Comparison of ENCODE assay signal across 17 cellular contexts in the genomic region with DNA sequence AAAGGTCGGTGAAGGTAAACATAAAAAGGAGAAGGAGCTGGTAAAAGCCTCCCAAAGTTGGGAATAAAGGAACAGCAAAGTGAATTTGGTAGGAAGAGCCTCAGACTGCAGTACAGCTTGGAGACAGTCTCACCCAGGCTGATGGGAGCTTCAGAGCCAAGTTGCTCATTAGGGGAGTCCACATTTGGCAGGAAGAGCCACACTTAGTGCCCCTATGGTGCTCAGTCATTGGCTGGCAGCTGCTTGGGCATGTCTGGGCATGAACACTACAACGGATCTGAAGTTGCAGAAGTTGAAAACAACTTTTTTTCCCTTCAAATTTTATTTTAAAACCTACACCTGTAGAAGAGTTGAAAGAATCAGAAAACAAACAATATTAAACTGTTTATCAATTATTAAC.
DNase-seq lines count a peak whose midpoint lies in the region; ATAC-seq, FAIRE-seq and TF ChIP-seq lines count a peak whose summit lies in the region.
"Had no signal": no experiment of that assay in that cellular context is flagged by ENCODE, and none has a peak within 500 bp of the region (broad histone marks: within the 10 kb centered on the region; RNA-seq: fewer than 3 reads in every experiment).

No MANE protein-coding gene starts in this region.

- TF ChIP-seq EP300 in A549 (IDR thresholded peaks at IDR 0.05), result no peak

- intact Hi-C loops in heart right ventricle (cut with DNase I), result no loop called here

- H3K27me3 ChIP-seq in heart right ventricle, result no peaks in the 10 kb centered on the region
- H3K27me3 ChIP-seq: pancreas had no signal

- no peaks in the 10 kb centered on the region for H3K36me3 ChIP-seq in heart right ventricle
- H3K36me3 ChIP-seq: pancreas had no signal

- DNase-seq in A549 (ENCODE audit: low read depth in 1 of 2, low spot score in 1 of 2) (no peak), astrocyte of the spinal cord (ENCODE audit: low read depth, low spot score) (peak; percentile 2), heart right ventricle (no peak)
- DNase-seq: activated CD4-positive, alpha-beta memory T cell treated with anti-CD3 and anti-CD28 coated beads, Interleukin-2, amount 10 ng/mL, durations not matched to agents 7 days and 5 days; activated naive CD4-positive, alpha-beta T cell treated with anti-CD3 and anti-CD28 coated beads, Interleukin-2, amount 50 U/mL, for 16 hours; glutamatergic neuron; NCI-H524; pancreas; stimulated activated naive CD4-positive, alpha-beta T cell treated with Interleukin-2 at 50 U/mL for 16 hours; SW 1271 had no signal

- CTCF ChIA-PET in A549 (lab: Yijun Ruan, JAX), result no interaction called here

- no peak for TF ChIP-seq RAD21 in A549 (conservative IDR thresholded peaks at IDR 0.05 in 1 of 2, IDR thresholded peaks at IDR 0.05 in 1 of 2)

- H3K4me3 ChIP-seq in A549, result no peak overlapping the region
- H3K4me3 ChIP-seq in astrocyte of the spinal cord (ENCODE audit: low read depth, low read length), result no peak overlapping the region
- no peak overlapping the region for H3K4me3 ChIP-seq in heart right ventricle
- H3K4me3 ChIP-seq: K562, pancreas had no signal

- in situ Hi-C loops in astrocyte of the spinal cord (cut with HindIII; ENCODE audit: low sequenced_read_pairs), result no loop called here

- H3K4me1 ChIP-seq in A549 (no peaks in the 10 kb centered on the region), heart right ventricle (no peaks in the 10 kb centered on the region)
- H3K4me1 ChIP-seq: pancreas had no signal

- H3K27ac ChIP-seq in A549 (peak overlapping the region; percentile 50 to 61; a peak in 5 of 6 replicates), heart right ventricle (no peak overlapping the region)
- H3K27ac ChIP-seq: pancreas had no signal

- WGBS in A549 (ENCODE audit: missing lambda C conversion rate), result 18% methylated on average over 2 of the region's 2 CpGs
- WGBS in heart right ventricle, 2 donors, result 69 to 76% methylated on average over 2 of the region's 2 CpGs

- TF ChIP-seq POLR2A in A549 (IDR thresholded peaks at IDR 0.05; ENCODE audit: low read length), result no peak

- no peak overlapping the region for H3K4me2 ChIP-seq in A549

- no peak for TF ChIP-seq CTCF in A549 (IDR thresholded peaks at IDR 0.05)
- no peak for TF ChIP-seq CTCF in astrocyte of the spinal cord (IDR thresholded peaks at IDR 0.05; ENCODE audit: low read depth, low read length)
- no peak for TF ChIP-seq CTCF in heart right ventricle (IDR thresholded peaks at IDR 0.05)

- ATAC-seq in A549 (no peak), GM18907 (IDR thresholded peaks at IDR 0.05; ENCODE audit: unreplicated experiment) (peak; percentile 64), HG03439 (IDR thresholded peaks at IDR 0.05; ENCODE audit: unreplicated experiment) (peak; percentile 56), HG03039 (IDR thresholded peaks at IDR 0.05; ENCODE audit: unreplicated experiment) (no peak), HG03354 (IDR thresholded peaks at IDR 0.05; ENCODE audit: poor library complexity, severe bottlenecking, unreplicated experiment) (no peak), heart right ventricle (no peak), HG03565 (IDR thresholded peaks at IDR 0.05; ENCODE audit: unreplicated experiment) (no peak)
- ATAC-seq: K562, pancreas had no signal

- FAIRE-seq in A549 (lab: Jason Lieb, UNC), result no peak
- FAIRE-seq: G401.6, K562, pancreas had no signal

- POLR2A ChIA-PET in A549 (lab: Yijun Ruan, JAX), result no interaction called here

- H3K9me3 ChIP-seq in A549 (no peaks in the 10 kb centered on the region; the same call in 2 of the 3 replicates), heart right ventricle (peaks cover 0 to 23% (median 0%) of the 10 kb centered on the region in 11 donors)
- H3K9me3 ChIP-seq: pancreas had no signal

TF ChIP-seq in A549, 52 proteins besides CTCF, POLR2A, EP300 and RAD21:
- no peak for TF ChIP-seq TP53 (CRISPR knock-in tag; IDR thresholded peaks at IDR 0.05)
- no peak for TF ChIP-seq EHF (CRISPR knock-in tag; IDR thresholded peaks at IDR 0.05)
- TF ChIP-seq, protein P1, sequence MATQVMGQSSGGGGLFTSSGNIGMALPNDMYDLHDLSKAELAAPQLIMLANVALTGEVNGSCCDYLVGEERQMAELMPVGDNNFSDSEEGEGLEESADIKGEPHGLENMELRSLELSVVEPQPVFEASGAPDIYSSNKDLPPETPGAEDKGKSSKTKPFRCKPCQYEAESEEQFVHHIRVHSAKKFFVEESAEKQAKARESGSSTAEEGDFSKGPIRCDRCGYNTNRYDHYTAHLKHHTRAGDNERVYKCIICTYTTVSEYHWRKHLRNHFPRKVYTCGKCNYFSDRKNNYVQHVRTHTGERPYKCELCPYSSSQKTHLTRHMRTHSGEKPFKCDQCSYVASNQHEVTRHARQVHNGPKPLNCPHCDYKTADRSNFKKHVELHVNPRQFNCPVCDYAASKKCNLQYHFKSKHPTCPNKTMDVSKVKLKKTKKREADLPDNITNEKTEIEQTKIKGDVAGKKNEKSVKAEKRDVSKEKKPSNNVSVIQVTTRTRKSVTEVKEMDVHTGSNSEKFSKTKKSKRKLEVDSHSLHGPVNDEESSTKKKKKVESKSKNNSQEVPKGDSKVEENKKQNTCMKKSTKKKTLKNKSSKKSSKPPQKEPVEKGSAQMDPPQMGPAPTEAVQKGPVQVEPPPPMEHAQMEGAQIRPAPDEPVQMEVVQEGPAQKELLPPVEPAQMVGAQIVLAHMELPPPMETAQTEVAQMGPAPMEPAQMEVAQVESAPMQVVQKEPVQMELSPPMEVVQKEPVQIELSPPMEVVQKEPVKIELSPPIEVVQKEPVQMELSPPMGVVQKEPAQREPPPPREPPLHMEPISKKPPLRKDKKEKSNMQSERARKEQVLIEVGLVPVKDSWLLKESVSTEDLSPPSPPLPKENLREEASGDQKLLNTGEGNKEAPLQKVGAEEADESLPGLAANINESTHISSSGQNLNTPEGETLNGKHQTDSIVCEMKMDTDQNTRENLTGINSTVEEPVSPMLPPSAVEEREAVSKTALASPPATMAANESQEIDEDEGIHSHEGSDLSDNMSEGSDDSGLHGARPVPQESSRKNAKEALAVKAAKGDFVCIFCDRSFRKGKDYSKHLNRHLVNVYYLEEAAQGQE (IDR thresholded peaks at IDR 0.05), result no peak
- TF ChIP-seq CHD2 (IDR thresholded peaks at IDR 0.05; ENCODE audit: low read length, partially characterized antibody), result no peak
- TF ChIP-seq HDAC2 (IDR thresholded peaks at IDR 0.05), result no peak
- TF ChIP-seq ZFP36 (IDR thresholded peaks at IDR 0.05; ENCODE audit: borderline replicate concordance, partially characterized antibody), result no peak
- TF ChIP-seq CEBPB (IDR thresholded peaks at IDR 0.05), result no peak
- TF ChIP-seq FOXS1 (CRISPR knock-in tag; IDR thresholded peaks at IDR 0.05), result no peak
- no peak for TF ChIP-seq ZNF302 (CRISPR knock-in tag; IDR thresholded peaks at IDR 0.05)
- no peak for TF ChIP-seq HOXB13 (CRISPR knock-in tag; IDR thresholded peaks at IDR 0.05; ENCODE audit: low read depth)
- TF ChIP-seq RFX5 (IDR thresholded peaks at IDR 0.05), result no peak
- TF ChIP-seq JUN (IDR thresholded peaks at IDR 0.05), result no peak
- TF ChIP-seq, protein P2, sequence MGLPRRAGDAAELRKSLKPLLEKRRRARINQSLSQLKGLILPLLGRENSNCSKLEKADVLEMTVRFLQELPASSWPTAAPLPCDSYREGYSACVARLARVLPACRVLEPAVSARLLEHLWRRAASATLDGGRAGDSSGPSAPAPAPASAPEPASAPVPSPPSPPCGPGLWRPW (IDR thresholded peaks at IDR 0.05), result no peak
- TF ChIP-seq POLR2AphosphoS2 (conservative IDR thresholded peaks at IDR 0.05; ENCODE audit: low read length), result no peak
- TF ChIP-seq HOXB5 (CRISPR knock-in tag; IDR thresholded peaks at IDR 0.05), result no peak
- no peak for TF ChIP-seq EHMT2 (IDR thresholded peaks at IDR 0.05; ENCODE audit: low read depth)
- no peak for TF ChIP-seq FOSL2 (IDR thresholded peaks at IDR 0.05)
- TF ChIP-seq FOSL2 (CRISPR knock-in tag; IDR thresholded peaks at IDR 0.05), result no peak

Comparison
In these comparisons a context has a peak if more than half of its experiments do, and no peak if none do; other contexts are left out.
1. ATAC-seq: peak in GM18907 (single experiment) and HG03439 (single experiment); none in A549 (0 of 2), HG03039 (single experiment), HG03354 (single experiment), heart right ventricle (0 of 8) and HG03565 (single experiment).
2. H3K27ac ChIP-seq: peak in A549 (2 of 2); none in heart right ventricle (0 of 10).